9 cellular contexts compared by ENCODE assay signal in the genomic region with DNA sequence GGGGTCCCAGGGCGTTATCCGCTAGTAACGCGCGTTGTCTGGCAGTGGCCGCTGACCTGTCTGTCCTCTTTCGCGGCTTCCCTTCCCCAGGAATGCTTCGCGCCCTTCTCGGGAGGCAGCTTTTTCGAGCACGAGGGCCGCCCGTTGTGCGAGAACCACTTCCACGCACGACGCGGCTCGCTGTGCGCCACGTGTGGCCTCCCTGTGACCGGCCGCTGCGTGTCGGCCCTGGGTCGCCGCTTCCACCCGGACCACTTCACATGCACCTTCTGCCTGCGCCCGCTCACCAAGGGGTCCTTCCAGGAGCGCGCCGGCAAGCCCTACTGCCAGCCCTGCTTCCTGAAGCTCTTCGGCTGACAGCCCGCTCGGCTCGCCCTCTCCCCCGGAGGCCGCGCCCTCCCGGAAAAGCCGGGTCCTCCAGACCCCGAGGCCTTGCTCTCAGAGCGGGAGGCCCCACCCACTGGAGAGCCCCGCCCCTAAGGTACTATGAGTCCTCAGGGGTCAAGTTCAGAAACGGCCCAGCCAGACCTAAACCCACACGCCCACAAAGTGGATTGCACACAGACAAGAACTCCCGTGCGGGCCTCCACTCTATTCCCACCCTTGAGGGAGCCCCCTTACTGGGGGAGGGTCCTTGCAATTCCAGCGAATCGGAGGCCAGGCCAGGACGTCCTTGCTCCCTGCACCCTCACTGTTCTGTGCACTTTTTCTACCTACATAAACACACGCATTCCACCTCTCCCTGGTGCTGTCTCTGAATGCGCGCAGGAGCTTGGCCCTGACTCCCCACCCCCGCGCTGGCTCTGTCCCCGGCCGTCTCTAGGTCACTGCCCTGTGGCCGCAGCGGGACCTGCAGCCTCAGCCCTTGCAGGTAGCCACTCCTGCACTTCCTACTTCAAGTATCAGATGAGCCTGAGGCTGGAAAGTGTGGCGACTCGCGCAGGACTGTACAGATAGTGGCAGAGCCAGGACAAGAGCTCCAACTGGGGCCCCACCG. TPM values are rescaled to one million over a fixed set of nuclear protein-coding genes. Genes with fewer than 3 reads are reported as not detected.
DNase-seq lines count a peak whose midpoint lies in the region; ATAC-seq, FAIRE-seq and TF ChIP-seq lines count a peak whose summit lies in the region.
"Had no signal": no experiment of that assay in that cellular context is flagged by ENCODE, and none has a peak within 500 bp of the region (broad histone marks: within the 10 kb centered on the region; RNA-seq: fewer than 3 reads in every experiment).

No MANE protein-coding gene starts in this region.

- ATAC-seq in HG03354 (IDR thresholded peaks at IDR 0.05; ENCODE audit: poor library complexity, severe bottlenecking, unreplicated experiment), result peak; percentile 25

- 26 to 31% methylated on average over 6 to 56 of the region's 67 CpGs for WGBS in transverse colon (ENCODE audit: low coverage in 1 of 2), 2 donors

- TF ChIP-seq CTCF in transverse colon (IDR thresholded peaks at IDR 0.05), result peak in 4 of 5 experiments; percentile 32 to 74 (median 52)

- peak overlapping the region; percentile 86 to 93 (median 90) for H3K27ac ChIP-seq in transverse colon

- H3K9me3 ChIP-seq in transverse colon, result no peaks in the 10 kb centered on the region

- TF ChIP-seq POLR2A in GM12892 (IDR thresholded peaks at IDR 0.05; ENCODE audit: low read depth, low read length) (no peak), transverse colon (IDR thresholded peaks at IDR 0.05) (peak; percentile 64)

- H3K36me3 ChIP-seq in transverse colon, result no peaks in the 10 kb centered on the region

- no peak for FAIRE-seq in GM12892 (lab: Jason Lieb, UNC)

- TF ChIP-seq EP300 in transverse colon (IDR thresholded peaks at IDR 0.05; ENCODE audit: low read depth), result peak; percentile 1

- peak overlapping the region; percentile 25 to 61 (median 38) for H3K4me3 ChIP-seq in transverse colon

- in situ Hi-C loops in transverse colon (cut with MboI; ENCODE audit: low pct_ligation_motif_present in 1 of 4, low pct_unique_long_range_greater_than_20kb in 1 of 4, low sequenced_read_pairs in 3 of 4), result loop anchor here in 1 of 4 donors (25.0 kb wide), 1 partner anchor 90 kb away; the partner anchor contains the start of gene ITGAD

- intact Hi-C loops in transverse colon (cut with DNase I; ENCODE audit: low total_unique reads), result no loop called here

- peaks cover 0 to 57% (median 39%) of the 10 kb centered on the region in 4 donors for H3K4me1 ChIP-seq in transverse colon

- peak; percentile 62 for DNase-seq in GM12892 (ENCODE audit: insufficient read length)
- peak; percentile 72 for DNase-seq in activated CD8-positive, alpha-beta memory T cell treated with anti-CD3 and anti-CD28 coated beads, Interleukin-2, amount 50 U/mL, for 48 hours
- DNase-seq in left kidney (ENCODE audit: low read depth, low spot score), result peak; percentile 89
- DNase-seq in transverse colon, result peak; percentile 92
- DNase-seq in NCI-H1417 (lab: John Stamatoyannopoulos, UW), result no peak
- DNase-seq in NCI-H1105 (lab: John Stamatoyannopoulos, UW), result no peak
- DNase-seq in GM19240 (ENCODE audit: insufficient read length, low spot score), result no peak

- H3K27me3 ChIP-seq in transverse colon, result no peaks in the 10 kb centered on the region

RNA-seq across cellular contexts. Expression of gene SLC5A2, which starts 5.4 kb away (rescaled TPM):
- 0.11 TPM for polyA plus RNA-seq in GM12892 (2012; ENCODE audit: missing spikeins)
- total RNA-seq in transverse colon, result not detected
- total RNA-seq: LHCN-M2 had no signal

RNA-seq across cellular contexts. Expression of gene TGFB1I1, which starts 5.6 kb away (rescaled TPM):
- 0.59 TPM for polyA plus RNA-seq in GM12892 (2012; ENCODE audit: missing spikeins)
- total RNA-seq in transverse colon, result 100 to 1,000 TPM in 1 of 4 donors, 10 to 100 TPM in 3; 43.0 to 102 (median 61.4) TPM

RNA-seq across cellular contexts. Expression of gene ARMC5, which starts 18.2 kb away (rescaled TPM):
- polyA plus RNA-seq in GM12892 (2012; ENCODE audit: missing spikeins), result 1.9 TPM
- total RNA-seq in transverse colon, result 10 to 100 TPM in 1 of 4 donors, 1 to 10 TPM in 3; 3.2 to 17.6 (median 8.4) TPM

RNA-seq across cellular contexts. Expression of gene RUSF1, which starts 30.7 kb away (rescaled TPM):
- 23.8 TPM for polyA plus RNA-seq in GM12892 (2012; ENCODE audit: missing spikeins)
- 10 to 100 TPM; 49.2 to 86.5 (median 71.3) TPM for total RNA-seq in transverse colon

RNA-seq across cellular contexts. Expression of gene ZNF843, which starts 34.9 kb away (rescaled TPM):
- polyA plus RNA-seq in GM12892 (2012; ENCODE audit: missing spikeins), result not detected
- under 1 TPM in 2 of 4 donors, not detected in 2; 0.14 to 0.79 TPM for total RNA-seq in transverse colon

Comparison
In these comparisons a context has a peak if more than half of its experiments do, and no peak if none do; other contexts are left out.
1. DNase-seq: peak in GM12892 (single experiment), activated CD8-positive, alpha-beta memory T cell treated with anti-CD3 and anti-CD28 coated beads, Interleukin-2, amount 50 U/mL, for 48 hours (single experiment), left kidney (single experiment) and transverse colon (single experiment); none in NCI-H1417 (0 of 3), NCI-H1105 (single experiment) and GM19240 (single experiment).